1 cellular context compared by ENCODE assay signal in the genomic region with DNA sequence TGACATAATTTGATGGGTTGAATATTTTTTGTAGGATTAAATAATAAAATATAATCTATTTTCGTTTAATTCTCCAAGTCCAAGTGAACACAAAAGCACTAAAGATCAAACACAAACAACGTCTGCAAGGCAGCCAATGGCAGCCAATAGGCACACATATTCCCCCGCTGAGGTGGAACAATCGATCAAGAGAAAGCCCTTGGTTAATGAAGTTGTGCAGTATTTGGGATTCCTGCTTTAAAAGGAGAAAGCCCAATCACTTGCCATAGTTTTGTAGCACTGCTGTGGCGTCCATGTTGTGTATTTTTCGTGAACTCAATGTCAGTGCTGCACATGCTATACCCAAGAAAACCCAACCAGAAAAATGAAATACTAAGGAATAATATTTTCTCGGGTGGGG.
TF ChIP-seq lines count a peak whose summit lies in the region.

No MANE protein-coding gene starts in this region.

TF ChIP-seq in K562, 482 proteins besides CTCF, POLR2A, EP300 and RAD21:
- TF ChIP-seq, protein P1, sequence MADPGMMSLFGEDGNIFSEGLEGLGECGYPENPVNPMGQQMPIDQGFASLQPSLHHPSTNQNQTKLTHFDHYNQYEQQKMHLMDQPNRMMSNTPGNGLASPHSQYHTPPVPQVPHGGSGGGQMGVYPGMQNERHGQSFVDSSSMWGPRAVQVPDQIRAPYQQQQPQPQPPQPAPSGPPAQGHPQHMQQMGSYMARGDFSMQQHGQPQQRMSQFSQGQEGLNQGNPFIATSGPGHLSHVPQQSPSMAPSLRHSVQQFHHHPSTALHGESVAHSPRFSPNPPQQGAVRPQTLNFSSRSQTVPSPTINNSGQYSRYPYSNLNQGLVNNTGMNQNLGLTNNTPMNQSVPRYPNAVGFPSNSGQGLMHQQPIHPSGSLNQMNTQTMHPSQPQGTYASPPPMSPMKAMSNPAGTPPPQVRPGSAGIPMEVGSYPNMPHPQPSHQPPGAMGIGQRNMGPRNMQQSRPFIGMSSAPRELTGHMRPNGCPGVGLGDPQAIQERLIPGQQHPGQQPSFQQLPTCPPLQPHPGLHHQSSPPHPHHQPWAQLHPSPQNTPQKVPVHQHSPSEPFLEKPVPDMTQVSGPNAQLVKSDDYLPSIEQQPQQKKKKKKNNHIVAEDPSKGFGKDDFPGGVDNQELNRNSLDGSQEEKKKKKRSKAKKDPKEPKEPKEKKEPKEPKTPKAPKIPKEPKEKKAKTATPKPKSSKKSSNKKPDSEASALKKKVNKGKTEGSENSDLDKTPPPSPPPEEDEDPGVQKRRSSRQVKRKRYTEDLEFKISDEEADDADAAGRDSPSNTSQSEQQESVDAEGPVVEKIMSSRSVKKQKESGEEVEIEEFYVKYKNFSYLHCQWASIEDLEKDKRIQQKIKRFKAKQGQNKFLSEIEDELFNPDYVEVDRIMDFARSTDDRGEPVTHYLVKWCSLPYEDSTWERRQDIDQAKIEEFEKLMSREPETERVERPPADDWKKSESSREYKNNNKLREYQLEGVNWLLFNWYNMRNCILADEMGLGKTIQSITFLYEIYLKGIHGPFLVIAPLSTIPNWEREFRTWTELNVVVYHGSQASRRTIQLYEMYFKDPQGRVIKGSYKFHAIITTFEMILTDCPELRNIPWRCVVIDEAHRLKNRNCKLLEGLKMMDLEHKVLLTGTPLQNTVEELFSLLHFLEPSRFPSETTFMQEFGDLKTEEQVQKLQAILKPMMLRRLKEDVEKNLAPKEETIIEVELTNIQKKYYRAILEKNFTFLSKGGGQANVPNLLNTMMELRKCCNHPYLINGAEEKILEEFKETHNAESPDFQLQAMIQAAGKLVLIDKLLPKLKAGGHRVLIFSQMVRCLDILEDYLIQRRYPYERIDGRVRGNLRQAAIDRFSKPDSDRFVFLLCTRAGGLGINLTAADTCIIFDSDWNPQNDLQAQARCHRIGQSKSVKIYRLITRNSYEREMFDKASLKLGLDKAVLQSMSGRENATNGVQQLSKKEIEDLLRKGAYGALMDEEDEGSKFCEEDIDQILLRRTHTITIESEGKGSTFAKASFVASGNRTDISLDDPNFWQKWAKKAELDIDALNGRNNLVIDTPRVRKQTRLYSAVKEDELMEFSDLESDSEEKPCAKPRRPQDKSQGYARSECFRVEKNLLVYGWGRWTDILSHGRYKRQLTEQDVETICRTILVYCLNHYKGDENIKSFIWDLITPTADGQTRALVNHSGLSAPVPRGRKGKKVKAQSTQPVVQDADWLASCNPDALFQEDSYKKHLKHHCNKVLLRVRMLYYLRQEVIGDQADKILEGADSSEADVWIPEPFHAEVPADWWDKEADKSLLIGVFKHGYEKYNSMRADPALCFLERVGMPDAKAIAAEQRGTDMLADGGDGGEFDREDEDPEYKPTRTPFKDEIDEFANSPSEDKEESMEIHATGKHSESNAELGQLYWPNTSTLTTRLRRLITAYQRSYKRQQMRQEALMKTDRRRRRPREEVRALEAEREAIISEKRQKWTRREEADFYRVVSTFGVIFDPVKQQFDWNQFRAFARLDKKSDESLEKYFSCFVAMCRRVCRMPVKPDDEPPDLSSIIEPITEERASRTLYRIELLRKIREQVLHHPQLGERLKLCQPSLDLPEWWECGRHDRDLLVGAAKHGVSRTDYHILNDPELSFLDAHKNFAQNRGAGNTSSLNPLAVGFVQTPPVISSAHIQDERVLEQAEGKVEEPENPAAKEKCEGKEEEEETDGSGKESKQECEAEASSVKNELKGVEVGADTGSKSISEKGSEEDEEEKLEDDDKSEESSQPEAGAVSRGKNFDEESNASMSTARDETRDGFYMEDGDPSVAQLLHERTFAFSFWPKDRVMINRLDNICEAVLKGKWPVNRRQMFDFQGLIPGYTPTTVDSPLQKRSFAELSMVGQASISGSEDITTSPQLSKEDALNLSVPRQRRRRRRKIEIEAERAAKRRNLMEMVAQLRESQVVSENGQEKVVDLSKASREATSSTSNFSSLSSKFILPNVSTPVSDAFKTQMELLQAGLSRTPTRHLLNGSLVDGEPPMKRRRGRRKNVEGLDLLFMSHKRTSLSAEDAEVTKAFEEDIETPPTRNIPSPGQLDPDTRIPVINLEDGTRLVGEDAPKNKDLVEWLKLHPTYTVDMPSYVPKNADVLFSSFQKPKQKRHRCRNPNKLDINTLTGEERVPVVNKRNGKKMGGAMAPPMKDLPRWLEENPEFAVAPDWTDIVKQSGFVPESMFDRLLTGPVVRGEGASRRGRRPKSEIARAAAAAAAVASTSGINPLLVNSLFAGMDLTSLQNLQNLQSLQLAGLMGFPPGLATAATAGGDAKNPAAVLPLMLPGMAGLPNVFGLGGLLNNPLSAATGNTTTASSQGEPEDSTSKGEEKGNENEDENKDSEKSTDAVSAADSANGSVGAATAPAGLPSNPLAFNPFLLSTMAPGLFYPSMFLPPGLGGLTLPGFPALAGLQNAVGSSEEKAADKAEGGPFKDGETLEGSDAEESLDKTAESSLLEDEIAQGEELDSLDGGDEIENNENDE (IDR thresholded peaks at IDR 0.05; ENCODE audit: low read depth, low read length): no peak
- TF ChIP-seq YY1 (IDR thresholded peaks at IDR 0.05; ENCODE audit: borderline replicate concordance in 1 of 3, control insufficient read depth in 1 of 3, extremely low read depth in 1 of 3, insufficient read depth in 3 of 3, insufficient read length in 1 of 3, insufficient replicate concordance in 2 of 3, low read depth in 1 of 3, low read length in 2 of 3): peak in 1 of 3 experiments; percentile 34
TF ChIP-seq in K562: peak in this region for 1.
